In genomic region chr21:44873356-44874239, GRCh38 we compare ENCODE assay signal across 8 cellular contexts. TPM values are rescaled to one million over a fixed set of nuclear protein-coding genes. Genes with fewer than 3 reads are reported as not detected.
DNase-seq lines count a peak whose midpoint lies in the region; ATAC-seq and TF ChIP-seq lines count a peak whose summit lies in the region.

Gene PTTG1IP, minus strand, starts transcription at chr21:44873690. Its CDS starts 74 bp downstream, at chr21:44873616.

- no peaks in the 10 kb centered on the region for H3K36me3 ChIP-seq in lung (ENCODE audit: control insufficient read depth in 2 of 2, insufficient read depth in 2 of 2, low read length in 2 of 2)

- 0% methylated on average over 78 to 123 of the region's 123 CpGs for WGBS in lung, 2 donors

- peak within 1 kb of the TSS; percentile 97 for H3K4me3 ChIP-seq in lung

- ATAC-seq in lung (ENCODE audit: insufficient read depth, low FRiP score) = peak; percentile 87

- peak within 1 kb of the TSS; percentile 92 to 93 for H3K27ac ChIP-seq in lung (ENCODE audit: low read depth in 1 of 2, low read length in 1 of 2)

- DNase-seq in COLO668 (lab: John Stamatoyannopoulos, UW; ENCODE audit: unreplicated experiment) (peak; percentile 99), GM20000 (ENCODE audit: low spot score) (peak; percentile 100), HT-29 (ENCODE audit: low spot score) (peak; percentile 91), lung (ENCODE audit: low spot score) (peak; percentile 99)
- peak; percentile 99 for DNase-seq in NK-92 treated with Interleukin-12 subunit alpha and Interleukin-12 subunit beta, amount 100 ng/mL, for 24 hours (lab: John Stamatoyannopoulos, UW)
- DNase-seq in activated CD8-positive, alpha-beta memory T cell treated with anti-CD3 and anti-CD28 coated beads for 24 hours = peak; percentile 99
- peak; percentile 98 for DNase-seq in effector CD4-positive, alpha-beta T cell
- peak; percentile 98 to 99 (median 98) for DNase-seq in stimulated activated CD4-positive, alpha-beta T cell treated with anti-CD3 and anti-CD28 coated beads, TNF-alpha, amount 100 ng/mL, for 24 hours (ENCODE audit: low read depth in 3 of 3)

- H3K4me1 ChIP-seq in lung (ENCODE audit: control insufficient read depth in 2 of 2, insufficient read depth in 2 of 2, low read length in 2 of 2) = peaks cover 17 to 23% of the 10 kb centered on the region in 2 donors

- TF ChIP-seq CTCF in GM20000 (IDR thresholded peaks at IDR 0.05; ENCODE audit: extremely low read depth, missing control alignments) (no peak), lung (IDR thresholded peaks at IDR 0.05; ENCODE audit: control extremely low read depth, extremely low read depth) (no peak)

- no peaks in the 10 kb centered on the region for H3K27me3 ChIP-seq in lung (ENCODE audit: control insufficient read depth, insufficient read depth)

- no peaks in the 10 kb centered on the region for H3K9me3 ChIP-seq in lung (ENCODE audit: control insufficient read depth in 2 of 2, insufficient read depth in 1 of 2, low read length in 1 of 2)

RNA-seq across cellular contexts. Expression of gene PTTG1IP, which starts in this region (rescaled TPM):
- total RNA-seq in HT-29 (2014; rRNA removed; shearing (Covaris generic)) = 116 and 123 TPM in 2 replicates
- total RNA-seq in lung = 100 to 1,000 TPM; 243 to 247 TPM
- polyA plus RNA-seq in lung = 100 to 1,000 TPM; 139 to 209 TPM

Comparison
In these comparisons a context has a peak if more than half of its experiments do, and no peak if none do; other contexts are left out.
1. Peak in every context shown above with its lines: DNase-seq, ATAC-seq, H3K4me3 ChIP-seq and H3K27ac ChIP-seq.